In genomic region chr6:150179907-150180412, GRCh38 we compare ENCODE assay signal across 6 cellular contexts. TPM values are rescaled to one million over a fixed set of nuclear protein-coding genes. Genes with fewer than 3 reads are reported as not detected.
"Had no signal": no experiment of that assay in that cellular context is flagged by ENCODE, and none has a peak within 500 bp of the region (broad histone marks: within the 10 kb centered on the region; RNA-seq: fewer than 3 reads in every experiment).

No MANE protein-coding gene starts in this region.

RNA-seq across cellular contexts. Expression of gene PPP1R14C, which starts 37.1 kb away (rescaled TPM):
- total RNA-seq: activated CD8-positive, alpha-beta T cell treated with anti-CD3 and anti-CD28 coated beads, Interleukin-2, amount 10 ng/mL, durations not matched to agents 7 days and 5 days; activated naive CD4-positive, alpha-beta T cell treated with anti-CD3 and anti-CD28 coated beads for 36 hours; activated T-helper 1 cell treated with anti-CD3 and anti-CD28 coated beads, Interleukin-12 subunit alpha, Interleukin-12 subunit beta, Interleukin-2, Interleukin-4 antibody, amounts not matched to agents 30 ng/mL and 10 ng/mL and 1 ng/mL, durations not matched to agents 14 hours and 24 hours and 36 hours; ascending aorta; dermis blood vessel endothelial cell; T-helper 1 cell treated with Interleukin-12 subunit alpha and Interleukin-12 subunit beta and Interleukin-4 antibody, amounts not matched to agents 30 ng/mL and 1 ng/mL, for 36 hours had no signal
